1 cellular context compared by ENCODE assay signal in the genomic region with DNA sequence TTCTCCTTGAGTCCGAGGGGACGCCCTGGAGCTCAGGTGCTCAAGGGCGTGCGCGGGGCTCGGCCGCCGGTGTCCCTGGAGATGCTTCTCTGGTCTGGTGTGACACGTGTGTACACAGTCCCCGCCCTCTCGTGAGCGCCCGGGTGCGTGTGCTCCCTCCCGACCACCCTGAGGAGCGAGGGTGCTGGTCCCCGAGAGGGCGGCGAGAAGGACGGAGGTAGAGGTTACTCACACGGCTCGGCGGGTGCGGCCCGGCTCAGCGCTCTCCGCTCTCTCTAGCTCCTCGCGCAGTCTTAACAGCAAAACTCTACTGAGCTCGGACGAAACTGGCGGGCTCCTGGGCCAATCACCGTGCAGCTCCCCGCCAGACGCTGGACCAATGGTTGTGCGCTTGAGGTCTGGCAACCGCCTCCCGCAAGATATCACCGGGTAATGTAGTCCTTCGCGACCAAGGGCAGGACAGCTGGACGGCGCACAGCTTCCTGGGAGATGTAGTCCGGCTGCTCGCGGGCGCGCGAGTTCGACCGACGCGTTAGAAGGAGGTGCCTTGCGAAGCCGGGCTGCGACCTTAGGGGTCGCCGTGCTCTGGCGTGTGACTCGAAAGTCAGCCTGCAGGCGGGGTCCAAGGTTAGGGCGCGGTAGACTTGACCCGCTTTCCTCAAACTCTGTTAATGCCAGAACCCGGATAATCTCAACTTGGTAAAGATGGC.
TF ChIP-seq lines count a peak whose summit lies in the region.

SLC25A19 (minus strand) TSS at position 312 of the 710 bp plus-strand sequence. CDS start 2,669 bp downstream, outside the sequence.

TF ChIP-seq in GM12878, 131 proteins besides CTCF, POLR2A, EP300 and RAD21 (continued from another document and continues in another):
- TF ChIP-seq, protein P1, sequence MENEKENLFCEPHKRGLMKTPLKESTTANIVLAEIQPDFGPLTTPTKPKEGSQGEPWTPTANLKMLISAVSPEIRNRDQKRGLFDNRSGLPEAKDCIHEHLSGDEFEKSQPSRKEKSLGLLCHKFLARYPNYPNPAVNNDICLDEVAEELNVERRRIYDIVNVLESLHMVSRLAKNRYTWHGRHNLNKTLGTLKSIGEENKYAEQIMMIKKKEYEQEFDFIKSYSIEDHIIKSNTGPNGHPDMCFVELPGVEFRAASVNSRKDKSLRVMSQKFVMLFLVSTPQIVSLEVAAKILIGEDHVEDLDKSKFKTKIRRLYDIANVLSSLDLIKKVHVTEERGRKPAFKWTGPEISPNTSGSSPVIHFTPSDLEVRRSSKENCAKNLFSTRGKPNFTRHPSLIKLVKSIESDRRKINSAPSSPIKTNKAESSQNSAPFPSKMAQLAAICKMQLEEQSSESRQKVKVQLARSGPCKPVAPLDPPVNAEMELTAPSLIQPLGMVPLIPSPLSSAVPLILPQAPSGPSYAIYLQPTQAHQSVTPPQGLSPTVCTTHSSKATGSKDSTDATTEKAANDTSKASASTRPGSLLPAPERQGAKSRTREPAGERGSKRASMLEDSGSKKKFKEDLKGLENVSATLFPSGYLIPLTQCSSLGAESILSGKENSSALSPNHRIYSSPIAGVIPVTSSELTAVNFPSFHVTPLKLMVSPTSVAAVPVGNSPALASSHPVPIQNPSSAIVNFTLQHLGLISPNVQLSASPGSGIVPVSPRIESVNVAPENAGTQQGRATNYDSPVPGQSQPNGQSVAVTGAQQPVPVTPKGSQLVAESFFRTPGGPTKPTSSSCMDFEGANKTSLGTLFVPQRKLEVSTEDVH (IDR thresholded peaks at IDR 0.05; ENCODE audit: low read depth, partially characterized antibody), result no peak
- TF ChIP-seq CREM (IDR thresholded peaks at IDR 0.05; ENCODE audit: low read depth), result peak; percentile 94
- 0 out of 2 replicates have a peak, but pooled peaks have one; percentile 13 for TF ChIP-seq NRF1 (conservative IDR thresholded peaks at IDR 0.05; ENCODE audit: low read depth, low read length)
- TF ChIP-seq MTA3 (IDR thresholded peaks at IDR 0.05; ENCODE audit: borderline replicate concordance, low read length), result no peak
- TF ChIP-seq, protein P2, sequence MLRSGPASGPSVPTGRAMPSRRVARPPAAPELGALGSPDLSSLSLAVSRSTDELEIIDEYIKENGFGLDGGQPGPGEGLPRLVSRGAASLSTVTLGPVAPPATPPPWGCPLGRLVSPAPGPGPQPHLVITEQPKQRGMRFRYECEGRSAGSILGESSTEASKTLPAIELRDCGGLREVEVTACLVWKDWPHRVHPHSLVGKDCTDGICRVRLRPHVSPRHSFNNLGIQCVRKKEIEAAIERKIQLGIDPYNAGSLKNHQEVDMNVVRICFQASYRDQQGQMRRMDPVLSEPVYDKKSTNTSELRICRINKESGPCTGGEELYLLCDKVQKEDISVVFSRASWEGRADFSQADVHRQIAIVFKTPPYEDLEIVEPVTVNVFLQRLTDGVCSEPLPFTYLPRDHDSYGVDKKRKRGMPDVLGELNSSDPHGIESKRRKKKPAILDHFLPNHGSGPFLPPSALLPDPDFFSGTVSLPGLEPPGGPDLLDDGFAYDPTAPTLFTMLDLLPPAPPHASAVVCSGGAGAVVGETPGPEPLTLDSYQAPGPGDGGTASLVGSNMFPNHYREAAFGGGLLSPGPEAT (IDR thresholded peaks at IDR 0.05; ENCODE audit: low read depth), result 0 out of 2 replicates have a peak, but pooled peaks have one; percentile 3
- TF ChIP-seq CBX3 (IDR thresholded peaks at IDR 0.05; ENCODE audit: borderline replicate concordance, low read depth), result no peak
- TF ChIP-seq YBX1 (IDR thresholded peaks at IDR 0.05), result no peak
- TF ChIP-seq MXI1 (IDR thresholded peaks at IDR 0.05; ENCODE audit: low read depth, low read length), result peak; percentile 87
- no peak for TF ChIP-seq ZZZ3 (IDR thresholded peaks at IDR 0.05; ENCODE audit: control insufficient read depth, insufficient read length, low read depth)
- peak; percentile 77; the same call in 1 of the 2 replicates for TF ChIP-seq ZBTB40 (IDR thresholded peaks at IDR 0.05; ENCODE audit: borderline replicate concordance)
- TF ChIP-seq RBBP5 (conservative IDR thresholded peaks at IDR 0.05), result no peak
- peak; percentile 52 for TF ChIP-seq GABPA (IDR thresholded peaks at IDR 0.05; ENCODE audit: low read depth)
- peak; percentile 34 to 73 for TF ChIP-seq BHLHE40 (IDR thresholded peaks at IDR 0.05; ENCODE audit: borderline replicate concordance in 1 of 2, low read depth in 2 of 2, low read length in 1 of 2)
- TF ChIP-seq SPI1 (IDR thresholded peaks at IDR 0.05; ENCODE audit: borderline replicate concordance, insufficient read depth, low read depth, low read length), result no peak
- TF ChIP-seq, protein P3, sequence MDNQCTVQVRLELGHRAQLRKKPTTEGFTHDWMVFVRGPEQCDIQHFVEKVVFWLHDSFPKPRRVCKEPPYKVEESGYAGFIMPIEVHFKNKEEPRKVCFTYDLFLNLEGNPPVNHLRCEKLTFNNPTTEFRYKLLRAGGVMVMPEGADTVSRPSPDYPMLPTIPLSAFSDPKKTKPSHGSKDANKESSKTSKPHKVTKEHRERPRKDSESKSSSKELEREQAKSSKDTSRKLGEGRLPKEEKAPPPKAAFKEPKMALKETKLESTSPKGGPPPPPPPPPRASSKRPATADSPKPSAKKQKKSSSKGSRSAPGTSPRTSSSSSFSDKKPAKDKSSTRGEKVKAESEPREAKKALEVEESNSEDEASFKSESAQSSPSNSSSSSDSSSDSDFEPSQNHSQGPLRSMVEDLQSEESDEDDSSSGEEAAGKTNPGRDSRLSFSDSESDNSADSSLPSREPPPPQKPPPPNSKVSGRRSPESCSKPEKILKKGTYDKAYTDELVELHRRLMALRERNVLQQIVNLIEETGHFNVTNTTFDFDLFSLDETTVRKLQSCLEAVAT (IDR thresholded peaks at IDR 0.05), result no peak
- TF ChIP-seq IRF4 (IDR thresholded peaks at IDR 0.05; ENCODE audit: low read depth, low read length), result no peak
- peak; percentile 45; the same call in 1 of the 2 replicates for TF ChIP-seq ZNF207 (IDR thresholded peaks at IDR 0.05; ENCODE audit: borderline replicate concordance)
- no peak for TF ChIP-seq CUX1 (IDR thresholded peaks at IDR 0.05; ENCODE audit: insufficient replicate concordance, low read depth, low read length)
- TF ChIP-seq TCF12 (IDR thresholded peaks at IDR 0.05; ENCODE audit: low read depth, low read length), result peak; percentile 84
- no peak for TF ChIP-seq SUPT20H (IDR thresholded peaks at IDR 0.05; ENCODE audit: borderline replicate concordance, control insufficient read depth, low read depth, low read length)
- TF ChIP-seq KAT2A (conservative IDR thresholded peaks at IDR 0.05; ENCODE audit: control insufficient read depth, low read depth, low read length), result no peak
- no peak for TF ChIP-seq EZH2 (IDR thresholded peaks at IDR 0.05; ENCODE audit: borderline replicate concordance, control insufficient read depth, low read depth, low read length)
- no peak for TF ChIP-seq ZNF24 (IDR thresholded peaks at IDR 0.05)
- peak; percentile 98 for TF ChIP-seq HCFC1 (IDR thresholded peaks at IDR 0.05; ENCODE audit: low read length)
- no peak for TF ChIP-seq RAD51 (IDR thresholded peaks at IDR 0.05)
- TF ChIP-seq IKZF2 (IDR thresholded peaks at IDR 0.05), result 0 out of 4 replicates have a peak, but pooled peaks of 1 of the 2 experiments have one; percentile 57
- peak; percentile 62 for TF ChIP-seq MEF2B (IDR thresholded peaks at IDR 0.05; ENCODE audit: partially characterized antibody, poor library complexity, severe bottlenecking)
- no peak for TF ChIP-seq BCL11A (IDR thresholded peaks at IDR 0.05; ENCODE audit: low read depth, low read length)
- TF ChIP-seq, protein P4, sequence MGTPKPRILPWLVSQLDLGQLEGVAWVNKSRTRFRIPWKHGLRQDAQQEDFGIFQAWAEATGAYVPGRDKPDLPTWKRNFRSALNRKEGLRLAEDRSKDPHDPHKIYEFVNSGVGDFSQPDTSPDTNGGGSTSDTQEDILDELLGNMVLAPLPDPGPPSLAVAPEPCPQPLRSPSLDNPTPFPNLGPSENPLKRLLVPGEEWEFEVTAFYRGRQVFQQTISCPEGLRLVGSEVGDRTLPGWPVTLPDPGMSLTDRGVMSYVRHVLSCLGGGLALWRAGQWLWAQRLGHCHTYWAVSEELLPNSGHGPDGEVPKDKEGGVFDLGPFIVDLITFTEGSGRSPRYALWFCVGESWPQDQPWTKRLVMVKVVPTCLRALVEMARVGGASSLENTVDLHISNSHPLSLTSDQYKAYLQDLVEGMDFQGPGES (IDR thresholded peaks at IDR 0.05), result peak; percentile 83
- peak; percentile 87 for TF ChIP-seq SREBF1 (IDR thresholded peaks at IDR 0.05; ENCODE audit: low read length)
- TF ChIP-seq PKNOX1 (IDR thresholded peaks at IDR 0.05), result peak; percentile 99
- TF ChIP-seq KDM1A (IDR thresholded peaks at IDR 0.05; ENCODE audit: borderline replicate concordance), result no peak
- peak; percentile 95 for TF ChIP-seq SIX5 (IDR thresholded peaks at IDR 0.05; ENCODE audit: low read depth, low read length, severe bottlenecking)
- TF ChIP-seq SMARCA5 (IDR thresholded peaks at IDR 0.05), result peak; percentile 9; the same call in 1 of the 2 replicates
- peak; percentile 6; the same call in 1 of the 2 replicates for TF ChIP-seq PAX5 (IDR thresholded peaks at IDR 0.05; ENCODE audit: borderline replicate concordance, low read depth, low read length)
